ENCODE assay signal across 9 cellular contexts in genomic region chr17:5237541-5238016, GRCh38. TPM values are rescaled to one million over a fixed set of nuclear protein-coding genes. Genes with fewer than 3 reads are reported as not detected.
DNase-seq lines count a peak whose midpoint lies in the region; ATAC-seq, FAIRE-seq and TF ChIP-seq lines count a peak whose summit lies in the region.
"Had no signal": no experiment of that assay in that cellular context is flagged by ENCODE, and none has a peak within 500 bp of the region (broad histone marks: within the 10 kb centered on the region; RNA-seq: fewer than 3 reads in every experiment).

No MANE protein-coding gene starts in this region.

- no peak overlapping the region for H3K27ac ChIP-seq in A549
- peak overlapping the region; percentile 63 for H3K27ac ChIP-seq in SU-DHL-6 (ENCODE audit: low read depth, low read length)
- H3K27ac ChIP-seq in aorta (ENCODE audit: low read depth in 1 of 2, low read length in 2 of 2) = no peak overlapping the region
- H3K27ac ChIP-seq: ovary had no signal

- TF ChIP-seq CTCF in A549 (IDR thresholded peaks at IDR 0.05) (peak; percentile 65), GM12801 (IDR thresholded peaks at IDR 0.05; ENCODE audit: extremely low read depth, insufficient read length) (peak; percentile 68), SU-DHL-6 (IDR thresholded peaks at IDR 0.05; ENCODE audit: insufficient read depth, low read length, poor library complexity, severe bottlenecking) (peak; percentile 97), mucosa of descending colon (IDR thresholded peaks at IDR 0.05) (peak; percentile 39)

- H3K9ac ChIP-seq in SU-DHL-6 (ENCODE audit: low read length) = no peak overlapping the region

- H3K4me1 ChIP-seq in A549 (peaks cover 4% of the 10 kb centered on the region; the same call in 1 of the 3 replicates), mucosa of descending colon (ENCODE audit: low read depth) (peaks cover 12% of the 10 kb centered on the region), aorta (ENCODE audit: control insufficient read depth in 1 of 2, insufficient read depth in 2 of 2, low read length in 2 of 2) (no peaks in the 10 kb centered on the region)

- peak; percentile 77 to 90 for DNase-seq in A549 (ENCODE audit: low read depth in 1 of 2, low spot score in 1 of 2)
- DNase-seq in LHCN-M2 (ENCODE audit: low read depth) = peak; percentile 66
- DNase-seq in dermis blood vessel endothelial cell = peak; percentile 72
- DNase-seq in mucosa of descending colon = peak in 2 of 3 donors; percentile 41 to 82
- peak in 1 of 2 donors; percentile 71 for DNase-seq in aorta

- POLR2A ChIA-PET in A549 (lab: Yijun Ruan, JAX) = interaction anchor here (1.0 kb wide), 1 partner anchor 202 kb away, joined by 3 read pairs; the partner anchor contains the start of gene C1QBP

- H3K27me3 ChIP-seq in SU-DHL-6 (ENCODE audit: low read length) (no peaks in the 10 kb centered on the region), aorta (ENCODE audit: control insufficient read depth in 1 of 2, insufficient read depth in 2 of 2, low read length in 1 of 2) (no peaks in the 10 kb centered on the region)
- H3K27me3 ChIP-seq: ovary had no signal

- TF ChIP-seq POLR2A in A549 (IDR thresholded peaks at IDR 0.05; ENCODE audit: low read length) = no peak

- peak overlapping the region; percentile 49 for H2AFZ ChIP-seq in SU-DHL-6 (ENCODE audit: low read depth, low read length, severe bottlenecking)

- intact Hi-C loops in mucosa of descending colon (cut with DNase I, micrococcal nuclease) (no loop called here), aorta (cut with DNase I) (loop anchor here in 1 of 2 donors (10.0 kb wide), 1 partner anchor 77 kb away; no protein-coding TSS in a partner anchor)

- H3K4me2 ChIP-seq in A549 (no peak overlapping the region), SU-DHL-6 (ENCODE audit: low read depth, low read length, poor library complexity, severe bottlenecking) (peak overlapping the region; percentile 5)

- H3K79me2 ChIP-seq in SU-DHL-6 (ENCODE audit: insufficient read depth, low read length) = peaks cover 9% of the 10 kb centered on the region; the same call in 1 of the 2 replicates

- no peaks in the 10 kb centered on the region for H3K9me2 ChIP-seq in SU-DHL-6 (replicated peaks; ENCODE audit: insufficient read depth, low read length)

- no peaks in the 10 kb centered on the region; the same call in 2 of the 3 replicates for H3K9me3 ChIP-seq in A549
- no peaks in the 10 kb centered on the region for H3K9me3 ChIP-seq in SU-DHL-6 (ENCODE audit: insufficient read depth, low read length)
- no peaks in the 10 kb centered on the region for H3K9me3 ChIP-seq in mucosa of descending colon
- no peaks in the 10 kb centered on the region for H3K9me3 ChIP-seq in aorta (ENCODE audit: control insufficient read depth, low read length)
- H3K9me3 ChIP-seq: ovary had no signal

- TF ChIP-seq EP300 in A549 (IDR thresholded peaks at IDR 0.05) = no peak

- WGBS in A549 (ENCODE audit: missing lambda C conversion rate) = 14% methylated on average over 6 of the region's 6 CpGs
- 14 to 26% methylated on average over 6 of the region's 6 CpGs for WGBS in aorta, 2 donors

- peaks cover 26% of the 10 kb centered on the region for H3F3A ChIP-seq in SU-DHL-6 (ENCODE audit: insufficient read depth)

- ATAC-seq in A549 = peak; percentile 92 to 96
- peak; percentile 73 for ATAC-seq in mucosa of descending colon
- peak; percentile 59 for ATAC-seq in aorta (ENCODE audit: low FRiP score)
- ATAC-seq in GM19467 (IDR thresholded peaks at IDR 0.05; ENCODE audit: unreplicated experiment) = no peak

- CTCF ChIA-PET in A549 (lab: Yijun Ruan, JAX) = interaction anchor here (0.7 to 2.3 kb wide), 9 partner anchors 8 to 176 kb away, joined by 3 to 9 read pairs (median 4); partner anchors contain the start of gene ZNF594

- H3K4me3 ChIP-seq in A549 (no peak overlapping the region), SU-DHL-6 (ENCODE audit: insufficient read depth, low read length, poor library complexity, severe bottlenecking) (no peak overlapping the region), mucosa of descending colon (no peak overlapping the region), aorta (ENCODE audit: low read length in 2 of 2) (no peak overlapping the region)
- H3K4me3 ChIP-seq: ovary had no signal

- no peak for FAIRE-seq in A549 (lab: Jason Lieb, UNC)

- H3K36me3 ChIP-seq in SU-DHL-6 (ENCODE audit: low read length) (no peaks in the 10 kb centered on the region), mucosa of descending colon (ENCODE audit: low read depth) (no peaks in the 10 kb centered on the region), aorta (ENCODE audit: control insufficient read depth in 1 of 2, insufficient read depth in 2 of 2, low read length in 1 of 2) (no peaks in the 10 kb centered on the region)
- H3K36me3 ChIP-seq: ovary had no signal

- peak; percentile 45 to 70; a peak in 4 of 5 replicates for TF ChIP-seq RAD21 in A549 (conservative IDR thresholded peaks at IDR 0.05 in 1 of 2, IDR thresholded peaks at IDR 0.05 in 1 of 2)

- H4K20me1 ChIP-seq in SU-DHL-6 (ENCODE audit: low read depth, low read length) = no peaks in the 10 kb centered on the region

TF ChIP-seq in A549, 52 proteins besides CTCF, POLR2A, EP300 and RAD21:
- TF ChIP-seq, protein P1, sequence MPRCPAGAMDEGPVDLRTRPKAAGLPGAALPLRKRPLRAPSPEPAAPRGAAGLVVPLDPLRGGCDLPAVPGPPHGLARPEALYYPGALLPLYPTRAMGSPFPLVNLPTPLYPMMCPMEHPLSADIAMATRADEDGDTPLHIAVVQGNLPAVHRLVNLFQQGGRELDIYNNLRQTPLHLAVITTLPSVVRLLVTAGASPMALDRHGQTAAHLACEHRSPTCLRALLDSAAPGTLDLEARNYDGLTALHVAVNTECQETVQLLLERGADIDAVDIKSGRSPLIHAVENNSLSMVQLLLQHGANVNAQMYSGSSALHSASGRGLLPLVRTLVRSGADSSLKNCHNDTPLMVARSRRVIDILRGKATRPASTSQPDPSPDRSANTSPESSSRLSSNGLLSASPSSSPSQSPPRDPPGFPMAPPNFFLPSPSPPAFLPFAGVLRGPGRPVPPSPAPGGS (IDR thresholded peaks at IDR 0.05) = no peak
- 0 out of 3 replicates have a peak, but pooled peaks have one; percentile 31 for TF ChIP-seq SMC3 (IDR thresholded peaks at IDR 0.05)
- TF ChIP-seq FOSL2 (IDR thresholded peaks at IDR 0.05) = no peak
- TF ChIP-seq FOSL2 (CRISPR knock-in tag; IDR thresholded peaks at IDR 0.05) = peak; percentile 44
- TF ChIP-seq ZSCAN20 (CRISPR knock-in tag; IDR thresholded peaks at IDR 0.05) = no peak
TF ChIP-seq in A549: peak in this region for 2.

RNA-seq across cellular contexts. Expression of gene SCIMP, which starts 2.9 kb away (rescaled TPM):
- not detected in 2 replicates for polyA plus RNA-seq in A549 (2011; rRNA removed)
- polyA plus RNA-seq in A549 (2012; cell fraction: cytosol; rRNA removed) = not detected in 2 replicates
- polyA plus RNA-seq in A549 (2012; cell fraction: nucleus; rRNA removed) = not detected in 2 replicates
- not detected in 3 replicates for polyA plus RNA-seq in A549 (2017; fragmentation: RNase III; extraction: RNeasy Plus Mini Kit Qiagen cat#74134 plus additional on column Dnase treatment)
- not detected in 2 replicates for polyA minus RNA-seq in A549 (2011; rRNA and poly(A)+ RNA removed)
- total RNA-seq in LHCN-M2 (2014; rRNA removed) = not detected in 2 replicates
- polyA plus RNA-seq in LHCN-M2 (2012) = 0.04 TPM
- total RNA-seq in dermis blood vessel endothelial cell = not detected in 2 replicates
- 1 to 10 TPM; 1.1 to 3.0 (median 2.8) TPM for total RNA-seq in mucosa of descending colon
- 1 to 10 TPM; 5.8 to 6.1 TPM for total RNA-seq in aorta
- polyA plus RNA-seq in aorta = 1 to 10 TPM in 1 of 2 donors, under 1 TPM in 1; 0.84 to 8.0 TPM

RNA-seq across cellular contexts. Expression of gene RABEP1, which starts 44.5 kb away (rescaled TPM):
- 38.1 and 65.5 TPM in 2 replicates for polyA plus RNA-seq in A549 (2011; rRNA removed)
- 9.9 and 11.6 TPM in 2 replicates for polyA plus RNA-seq in A549 (2012; cell fraction: cytosol; rRNA removed)
- 5.5 and 7.1 TPM in 2 replicates for polyA plus RNA-seq in A549 (2012; cell fraction: nucleus; rRNA removed)
- polyA plus RNA-seq in A549 (2017; fragmentation: RNase III; extraction: RNeasy Plus Mini Kit Qiagen cat#74134 plus additional on column Dnase treatment) = 41.7 to 44.7 TPM (median 44.4 TPM) in 3 replicates
- polyA minus RNA-seq in A549 (2011; rRNA and poly(A)+ RNA removed) = 41.0 and 46.1 TPM in 2 replicates
- 39.8 and 45.5 TPM in 2 replicates for total RNA-seq in LHCN-M2 (2014; rRNA removed)
- 19.3 TPM for polyA plus RNA-seq in LHCN-M2 (2012)
- total RNA-seq in dermis blood vessel endothelial cell = 53.9 and 72.3 TPM in 2 replicates
- total RNA-seq in mucosa of descending colon = 10 to 100 TPM; 24.9 to 53.4 (median 30.7) TPM
- total RNA-seq in aorta = 10 to 100 TPM; 42.3 to 47.5 TPM
- polyA plus RNA-seq in aorta = 10 to 100 TPM; 21.1 to 26.4 TPM

RNA-seq across cellular contexts. Expression of gene ZNF594, which starts 45.9 kb away (rescaled TPM):
- polyA plus RNA-seq in A549 (2011; rRNA removed) (3.8 and 4.3 TPM in 2 replicates), A549 (2017; fragmentation: RNase III; extraction: RNeasy Plus Mini Kit Qiagen cat#74134 plus additional on column Dnase treatment) (2.2 to 2.7 TPM (median 2.3 TPM) in 3 replicates), aorta (1 to 10 TPM in 1 of 2 donors, under 1 TPM in 1; 0.75 to 1.9 TPM)
- 1.1 and 1.6 TPM in 2 replicates for polyA plus RNA-seq in A549 (2012; cell fraction: cytosol; rRNA removed)
- polyA plus RNA-seq in A549 (2012; cell fraction: nucleus; rRNA removed) = 2.3 and 2.5 TPM in 2 replicates
- 2.6 and 3.4 TPM in 2 replicates for polyA minus RNA-seq in A549 (2011; rRNA and poly(A)+ RNA removed)
- total RNA-seq in LHCN-M2 (2014; rRNA removed) (3.5 and 7.6 TPM in 2 replicates), dermis blood vessel endothelial cell (3.4 and 4.8 TPM in 2 replicates), mucosa of descending colon (10 to 100 TPM in 1 of 3 donors, 1 to 10 TPM in 2; 4.7 to 10.9 (median 6.5) TPM), aorta (10 to 100 TPM in 1 of 2 donors, 1 to 10 TPM in 1; 8.1 to 10.3 TPM)
- polyA plus RNA-seq in LHCN-M2 (2012) = 0.94 TPM

Comparison
In these comparisons a context has a peak if more than half of its experiments do, and no peak if none do; other contexts are left out.
1. CTCF ChIP-seq: peak in every context shown above with its lines; median percentile 97 in SU-DHL-6; 68 in GM12801; 65 in A549; 39 in mucosa of descending colon.